Comparison of ENCODE assay signal across 11 cellular contexts in genomic region chr19:32652893-32653625, GRCh38. TPM values are rescaled to one million over a fixed set of nuclear protein-coding genes. Genes with fewer than 3 reads are reported as not detected.
DNase-seq lines count a peak whose midpoint lies in the region; ATAC-seq, FAIRE-seq and TF ChIP-seq lines count a peak whose summit lies in the region.
"Had no signal": no experiment of that assay in that cellular context is flagged by ENCODE, and none has a peak within 500 bp of the region (broad histone marks: within the 10 kb centered on the region; RNA-seq: fewer than 3 reads in every experiment).

No MANE protein-coding gene starts in this region.

- CTCF ChIA-PET in HepG2 (lab: Yijun Ruan, JAX; ENCODE audit: low intra/inter-chr PET ratio, low total read pairs) = no interaction called here

- TF ChIP-seq EP300 in HepG2 (IDR thresholded peaks at IDR 0.05; ENCODE audit: low read depth in 2 of 2, low read length in 2 of 2) = no peak
- no peak for TF ChIP-seq EP300 in HepG2 (CRISPR knock-in tag; IDR thresholded peaks at IDR 0.05; ENCODE audit: borderline replicate concordance)

- POLR2A ChIA-PET in HepG2 (lab: Yijun Ruan, JAX) = no interaction called here

- H3K4me2 ChIP-seq in HepG2 (ENCODE audit: low read depth, low read length) = no peak overlapping the region

- TF ChIP-seq CTCF in liver (IDR thresholded peaks at IDR 0.05; ENCODE audit: low read depth, low read length, missing input control) (no peak), HepG2 (CRISPR knock-in tag; IDR thresholded peaks at IDR 0.05) (no peak)

- DNase-seq in HepG2 (ENCODE audit: low spot score) = no peak
- peak; percentile 60 to 93 for DNase-seq in lung microvascular endothelial cell (ENCODE audit: low read depth in 2 of 2)
- DNase-seq in HCEC 1CT = no peak
- no peak for DNase-seq in OCI-M1 (lab: John Stamatoyannopoulos, UW)
- DNase-seq: activated CD4-positive, CD25-positive, alpha-beta regulatory T cell treated with anti-CD3 and anti-CD28 coated beads, Interleukin-2, amount 50 U/mL, for 72 hours; mesendoderm; NCI-H1694 had no signal

- no peaks in the 10 kb centered on the region for H3K79me2 ChIP-seq in HepG2 (ENCODE audit: insufficient read depth, low read length)

- no peak for ATAC-seq in HepG2
- ATAC-seq in activated CD4-positive, CD25-positive, alpha-beta regulatory T cell treated with anti-CD3 and anti-CD28 coated beads, Interleukin-2, amount 50 U/mL, for 24 hours = no peak
- ATAC-seq in HG02970 (IDR thresholded peaks at IDR 0.05; ENCODE audit: low FRiP score, unreplicated experiment) = no peak

- no peak overlapping the region for H2AFZ ChIP-seq in HepG2 (ENCODE audit: low read length)

- intact Hi-C loops in HepG2 (cut with micrococcal nuclease; ENCODE audit: unreplicated experiment) = no loop called here

- H4K20me1 ChIP-seq in HepG2 (ENCODE audit: insufficient read depth, low read length) = no peaks in the 10 kb centered on the region

- H3K9ac ChIP-seq in liver (ENCODE audit: low read depth in 1 of 2, low read length in 2 of 2) (no peak overlapping the region), HepG2 (ENCODE audit: insufficient read depth, low read depth, low read length) (no peak overlapping the region), duodenal mucosa (ENCODE audit: low read depth in 1 of 2, low read length in 2 of 2) (peak overlapping the region in 1 of 2 donors; percentile 21)

- no TSS peak for BruUV-seq in HepG2 (replicated peaks; lab: Mats Ljungman, UMichigan)

- 28% methylated on average over 13 of the region's 13 CpGs for WGBS in liver
- 96% methylated on average over 13 of the region's 13 CpGs for WGBS in HepG2 (ENCODE audit: low lambda C conversion rate)

- TF ChIP-seq RAD21 in liver (IDR thresholded peaks at IDR 0.05) = peak; percentile 29 to 52
- TF ChIP-seq RAD21 in HepG2 (CRISPR knock-in tag; IDR thresholded peaks at IDR 0.05) = no peak

- in situ Hi-C loops in HepG2 (cut with HindIII; ENCODE audit: extremely low pct_ligation_motif_present, low pct_unique_long_range_greater_than_20kb) = no loop called here

- peaks cover 0 to 6% (median 3%) of the 10 kb centered on the region in 4 donors for H3K36me3 ChIP-seq in liver (ENCODE audit: control insufficient read depth in 4 of 4, insufficient read depth in 3 of 4, low read depth in 1 of 4, low read length in 3 of 4)
- peaks cover 12 to 29% of the 10 kb centered on the region in 2 experiments; a peak in 4 of 5 replicates for H3K36me3 ChIP-seq in HepG2 (replicated peaks in 1 of 2; ENCODE audit: control insufficient read depth in 1 of 2, insufficient read depth in 2 of 2, low read length in 2 of 2)
- peaks cover 7 to 28% of the 10 kb centered on the region in 2 donors for H3K36me3 ChIP-seq in duodenal mucosa (ENCODE audit: control insufficient read depth in 1 of 2, insufficient read depth in 2 of 2, low read length in 2 of 2)

- H3K27ac ChIP-seq in liver (ENCODE audit: low read depth in 1 of 2, low read length in 2 of 2) = peak overlapping the region in 1 of 2 donors; percentile 12
- H3K27ac ChIP-seq in HepG2 (ENCODE audit: extremely low read length, insufficient read depth, low read length) = no peak overlapping the region
- H3K27ac ChIP-seq in duodenal mucosa (ENCODE audit: low read depth, low read length) = peak overlapping the region; percentile 38

- no peak for FAIRE-seq in HepG2 (lab: Jason Lieb, UNC)

- H3K9me3 ChIP-seq in liver (ENCODE audit: control insufficient read depth in 4 of 4, low read length in 3 of 4) (no peaks in the 10 kb centered on the region), HepG2 (ENCODE audit: low read length) (no peaks in the 10 kb centered on the region), duodenal mucosa (ENCODE audit: control insufficient read depth in 1 of 2, low read length in 2 of 2) (no peaks in the 10 kb centered on the region)

- TF ChIP-seq POLR2A in HepG2 (IDR thresholded peaks at IDR 0.05; ENCODE audit: insufficient read depth in 1 of 2, low read depth in 2 of 2, low read length in 2 of 2) = no peak

- H3K27me3 ChIP-seq in liver (ENCODE audit: control insufficient read depth in 4 of 4, insufficient read depth in 4 of 4, low read length in 3 of 4) = no peaks in the 10 kb centered on the region
- H3K27me3 ChIP-seq in HepG2 (ENCODE audit: control insufficient read depth in 1 of 2, insufficient read depth in 2 of 2, low read length in 2 of 2) = no peaks in the 10 kb centered on the region
- no peaks in the 10 kb centered on the region for H3K27me3 ChIP-seq in duodenal mucosa (ENCODE audit: control insufficient read depth in 1 of 2, insufficient read depth in 2 of 2, low read length in 2 of 2)

- H3K4me3 ChIP-seq in liver (ENCODE audit: low read depth in 1 of 3, low read length in 3 of 3) (no peak overlapping the region), HepG2 (replicated peaks in 1 of 3; ENCODE audit: insufficient read depth in 1 of 3, low read depth in 2 of 3, low read length in 3 of 3) (no peak overlapping the region), duodenal mucosa (ENCODE audit: low read depth in 1 of 2, low read length in 2 of 2) (peak overlapping the region in 1 of 2 donors; percentile 10)

- peaks cover 4 to 13% (median 8%) of the 10 kb centered on the region in 4 donors for H3K4me1 ChIP-seq in liver (ENCODE audit: control insufficient read depth in 4 of 4, insufficient read depth in 4 of 4, low read length in 3 of 4)
- H3K4me1 ChIP-seq in HepG2 (ENCODE audit: insufficient read depth, low read length) = no peaks in the 10 kb centered on the region
- peaks cover 13 to 16% of the 10 kb centered on the region in 2 donors for H3K4me1 ChIP-seq in duodenal mucosa (ENCODE audit: control insufficient read depth in 1 of 2, insufficient read depth in 2 of 2, low read length in 2 of 2)

RNA-seq across cellular contexts. Expression of gene ANKRD27, which starts 21.9 kb away (rescaled TPM):
- total RNA-seq in liver (10 to 100 TPM; 11.1 to 14.2 TPM), HepG2 (2016; rRNA removed; fragmentation: Illumina TruSeq; extraction: Trizol) (23.7 and 30.6 TPM in 2 replicates), lung microvascular endothelial cell (20.5 and 31.9 TPM in 2 replicates)
- polyA plus RNA-seq in liver (1 to 10 TPM; 3.4 to 4.4 TPM), HepG2 (2011; rRNA removed) (20.4 and 22.2 TPM in 2 replicates)
- total RNA-seq in HepG2 (2016; cell fraction: cytosol; rRNA removed; fragmentation: Illumina TruSeq; extraction: Trizol; ENCODE audit: low read depth) = 3.9 and 4.2 TPM in 2 replicates
- total RNA-seq in HepG2 (2016; cell fraction: insoluble cytoplasmic fraction; rRNA removed; fragmentation: Illumina TruSeq; extraction: Trizol) = 21.5 and 27.9 TPM in 2 replicates
- 13.6 and 15.8 TPM in 2 replicates for total RNA-seq in HepG2 (2016; cell fraction: membrane; rRNA removed; fragmentation: Illumina TruSeq; extraction: Trizol)
- 18.1 and 18.7 TPM in 2 replicates for total RNA-seq in HepG2 (2016; cell fraction: nucleus; rRNA removed; fragmentation: Illumina TruSeq; extraction: Trizol)
- polyA plus RNA-seq in HepG2 (2011; cell fraction: cytosol; rRNA removed) = 17.4 and 17.5 TPM in 2 replicates
- polyA plus RNA-seq in HepG2 (2011; cell fraction: nucleus; rRNA removed) = 25.3 and 27.9 TPM in 2 replicates
- 14.5 and 15.6 TPM in 2 replicates for polyA plus RNA-seq in HepG2 (2012)
- 1.1 and 1.6 TPM in 2 replicates for polyA plus RNA-seq in HepG2 (2016; cell fraction: cytosol; fragmentation: Illumina TruSeq; extraction: Trizol; ENCODE audit: low read depth)
- polyA plus RNA-seq in HepG2 (2016; cell fraction: insoluble cytoplasmic fraction; fragmentation: Illumina TruSeq; extraction: Trizol; ENCODE audit: low read depth) = 17.2 and 20.4 TPM in 2 replicates
- 5.4 and 5.6 TPM in 2 replicates for polyA plus RNA-seq in HepG2 (2016; cell fraction: membrane; fragmentation: Illumina TruSeq; extraction: Trizol; ENCODE audit: low read depth)
- polyA plus RNA-seq in HepG2 (2016; cell fraction: nucleus; fragmentation: Illumina TruSeq; extraction: Trizol; ENCODE audit: insufficient read depth, low read depth) = 21.2 and 21.9 TPM in 2 replicates
- 33.4 and 37.1 TPM in 2 replicates for polyA minus RNA-seq in HepG2 (2011; rRNA and poly(A)+ RNA removed; ENCODE audit: low replicate concordance)
- 17.4 and 20.0 TPM in 2 replicates for polyA minus RNA-seq in HepG2 (2011; cell fraction: cytosol; rRNA and poly(A)+ RNA removed)
- 38.9 and 44.3 TPM in 2 replicates for polyA minus RNA-seq in HepG2 (2011; cell fraction: nucleus; rRNA and poly(A)+ RNA removed)

RNA-seq across cellular contexts. Expression of gene RGS9BP, which starts 22.6 kb away (rescaled TPM):
- total RNA-seq in liver = under 1 TPM; under 0.01 to 0.05 TPM
- polyA plus RNA-seq in liver = under 1 TPM in 1 of 2 donors, not detected in 1; 0.01 TPM
- not detected in 2 replicates for total RNA-seq in HepG2 (2016; rRNA removed; fragmentation: Illumina TruSeq; extraction: Trizol)
- total RNA-seq in HepG2 (2016; cell fraction: cytosol; rRNA removed; fragmentation: Illumina TruSeq; extraction: Trizol; ENCODE audit: low read depth) = not detected in 2 replicates
- 0.07 and 0.09 TPM in 2 replicates for total RNA-seq in HepG2 (2016; cell fraction: insoluble cytoplasmic fraction; rRNA removed; fragmentation: Illumina TruSeq; extraction: Trizol)
- total RNA-seq in HepG2 (2016; cell fraction: membrane; rRNA removed; fragmentation: Illumina TruSeq; extraction: Trizol) = 0.06 TPM in 1 of 2 replicates, not detected in the other
- not detected in 2 replicates for total RNA-seq in HepG2 (2016; cell fraction: nucleus; rRNA removed; fragmentation: Illumina TruSeq; extraction: Trizol)
- polyA plus RNA-seq in HepG2 (2011; rRNA removed) = 0.01 and 0.03 TPM in 2 replicates
- polyA plus RNA-seq in HepG2 (2011; cell fraction: cytosol; rRNA removed) = 0.05 and 0.06 TPM in 2 replicates
- 0.03 and 0.10 TPM in 2 replicates for polyA plus RNA-seq in HepG2 (2011; cell fraction: nucleus; rRNA removed)
- polyA plus RNA-seq in HepG2 (2012) = 0.05 TPM in 1 of 2 replicates, not detected in the other
- polyA plus RNA-seq in HepG2 (2016; cell fraction: cytosol; fragmentation: Illumina TruSeq; extraction: Trizol; ENCODE audit: low read depth) = not detected in 2 replicates
- polyA plus RNA-seq in HepG2 (2016; cell fraction: insoluble cytoplasmic fraction; fragmentation: Illumina TruSeq; extraction: Trizol; ENCODE audit: low read depth) = not detected in 2 replicates
- polyA plus RNA-seq in HepG2 (2016; cell fraction: membrane; fragmentation: Illumina TruSeq; extraction: Trizol; ENCODE audit: low read depth) = not detected in 2 replicates
- polyA plus RNA-seq in HepG2 (2016; cell fraction: nucleus; fragmentation: Illumina TruSeq; extraction: Trizol; ENCODE audit: insufficient read depth, low read depth) = not detected in 2 replicates
- polyA minus RNA-seq in HepG2 (2011; rRNA and poly(A)+ RNA removed; ENCODE audit: low replicate concordance) = 0.04 and 0.58 TPM in 2 replicates
- polyA minus RNA-seq in HepG2 (2011; cell fraction: cytosol; rRNA and poly(A)+ RNA removed) = not detected in 2 replicates
- 0.13 TPM in 1 of 2 replicates, not detected in the other for polyA minus RNA-seq in HepG2 (2011; cell fraction: nucleus; rRNA and poly(A)+ RNA removed)
- 0.22 and 0.79 TPM in 2 replicates for total RNA-seq in lung microvascular endothelial cell

RNA-seq across cellular contexts. Expression of gene NUDT19, which starts 38.6 kb away (rescaled TPM):
- total RNA-seq in liver (1 to 10 TPM; 4.8 to 8.5 TPM), HepG2 (2016; rRNA removed; fragmentation: Illumina TruSeq; extraction: Trizol) (3.6 and 3.9 TPM in 2 replicates), lung microvascular endothelial cell (8.5 and 11.3 TPM in 2 replicates)
- polyA plus RNA-seq in liver (1 to 10 TPM; 4.6 to 9.2 TPM), HepG2 (2011; rRNA removed) (2.9 and 3.1 TPM in 2 replicates)
- total RNA-seq in HepG2 (2016; cell fraction: cytosol; rRNA removed; fragmentation: Illumina TruSeq; extraction: Trizol; ENCODE audit: low read depth) = 0.51 and 0.53 TPM in 2 replicates
- 2.7 and 3.3 TPM in 2 replicates for total RNA-seq in HepG2 (2016; cell fraction: insoluble cytoplasmic fraction; rRNA removed; fragmentation: Illumina TruSeq; extraction: Trizol)
- total RNA-seq in HepG2 (2016; cell fraction: membrane; rRNA removed; fragmentation: Illumina TruSeq; extraction: Trizol) = 2.2 and 2.4 TPM in 2 replicates
- 2.1 and 2.5 TPM in 2 replicates for total RNA-seq in HepG2 (2016; cell fraction: nucleus; rRNA removed; fragmentation: Illumina TruSeq; extraction: Trizol)
- polyA plus RNA-seq in HepG2 (2011; cell fraction: cytosol; rRNA removed) = 1.7 and 2.2 TPM in 2 replicates
- 1.9 and 2.2 TPM in 2 replicates for polyA plus RNA-seq in HepG2 (2011; cell fraction: nucleus; rRNA removed)
- polyA plus RNA-seq in HepG2 (2012) = 2.2 and 3.2 TPM in 2 replicates
- polyA plus RNA-seq in HepG2 (2016; cell fraction: cytosol; fragmentation: Illumina TruSeq; extraction: Trizol; ENCODE audit: low read depth) = 0.35 and 0.51 TPM in 2 replicates
- 4.9 and 5.3 TPM in 2 replicates for polyA plus RNA-seq in HepG2 (2016; cell fraction: insoluble cytoplasmic fraction; fragmentation: Illumina TruSeq; extraction: Trizol; ENCODE audit: low read depth)
- 1.7 TPM in 2 replicates for polyA plus RNA-seq in HepG2 (2016; cell fraction: membrane; fragmentation: Illumina TruSeq; extraction: Trizol; ENCODE audit: low read depth)
- 4.1 and 4.4 TPM in 2 replicates for polyA plus RNA-seq in HepG2 (2016; cell fraction: nucleus; fragmentation: Illumina TruSeq; extraction: Trizol; ENCODE audit: insufficient read depth, low read depth)
- 4.3 and 11.5 TPM in 2 replicates for polyA minus RNA-seq in HepG2 (2011; rRNA and poly(A)+ RNA removed; ENCODE audit: low replicate concordance)
- polyA minus RNA-seq in HepG2 (2011; cell fraction: cytosol; rRNA and poly(A)+ RNA removed) = 4.1 and 5.1 TPM in 2 replicates
- 4.5 TPM in 2 replicates for polyA minus RNA-seq in HepG2 (2011; cell fraction: nucleus; rRNA and poly(A)+ RNA removed)

Comparison
In these comparisons a context has a peak if more than half of its experiments do, and no peak if none do; other contexts are left out.
1. DNase-seq: peak in lung microvascular endothelial cell (2 of 2); none in HepG2 (single experiment), HCEC 1CT (single experiment) and OCI-M1 (single experiment).